8 cellular contexts compared by ENCODE assay signal in genomic region chr2:111100765-111101162, GRCh38. TPM values are rescaled to one million over a fixed set of nuclear protein-coding genes. Genes with fewer than 3 reads are reported as not detected.
DNase-seq lines count a peak whose midpoint lies in the region; ATAC-seq, FAIRE-seq and TF ChIP-seq lines count a peak whose summit lies in the region.

No MANE protein-coding gene starts in this region.

- no peak overlapping the region for H3K4me3 ChIP-seq in CD4-positive, CD25-positive, alpha-beta regulatory T cell (ENCODE audit: low read depth, low read length)
- H3K4me3 ChIP-seq in ascending aorta = no peak overlapping the region

- H3K27me3 ChIP-seq in CD4-positive, CD25-positive, alpha-beta regulatory T cell (ENCODE audit: control insufficient read depth, insufficient read depth, low read length) = peaks cover 7% of the 10 kb centered on the region
- H3K27me3 ChIP-seq in ascending aorta = no peaks in the 10 kb centered on the region

- peak in 1 of 3 donors; percentile 50 for DNase-seq in CD4-positive, CD25-positive, alpha-beta regulatory T cell
- DNase-seq in GM19239 (ENCODE audit: insufficient read length, low spot score) (no peak), ascending aorta (ENCODE audit: low spot score in 2 of 2) (no peak), NCI-H345 (lab: John Stamatoyannopoulos, UW) (no peak), hepatic stellate cell (ENCODE audit: low spot score) (no peak), LoVo (ENCODE audit: low spot score) (no peak)
- DNase-seq in activated T-helper 1 cell treated with anti-CD3 and anti-CD28 coated beads, Interleukin-12 subunit alpha, Interleukin-12 subunit beta, Interleukin-2, Interleukin-4 antibody, amounts not matched to agents 30 ng/mL and 10 ng/mL and 1 ng/mL, durations not matched to agents 14 hours and 24 hours and 36 hours (ENCODE audit: low spot score) = no peak

- TF ChIP-seq CTCF in ascending aorta (IDR thresholded peaks at IDR 0.05) = no peak

- peak; percentile 58 to 59 for ATAC-seq in CD4-positive, CD25-positive, alpha-beta regulatory T cell (ENCODE audit: low read depth in 2 of 2)
- peak; percentile 87 for ATAC-seq in HG03342 (IDR thresholded peaks at IDR 0.05; ENCODE audit: unreplicated experiment)

- FAIRE-seq in GM19239 (lab: Jason Lieb, UNC) = peak; percentile 95

- peaks cover 43% of the 10 kb centered on the region for H3K27me3 Mint-ChIP-seq in CD4-positive, CD25-positive, alpha-beta regulatory T cell
- peaks cover 41% of the 10 kb centered on the region for H3K27me3 Mint-ChIP-seq in activated T-helper 1 cell treated with anti-CD3 and anti-CD28 coated beads, Interleukin-12 subunit alpha, Interleukin-12 subunit beta, Interleukin-2, Interleukin-4 antibody, amounts not matched to agents 30 ng/mL and 10 ng/mL and 1 ng/mL, durations not matched to agents 14 hours and 24 hours and 36 hours (ENCODE audit: insufficient read depth)

- peak overlapping the region in 1 of 3 donors; percentile 83 for H3K27ac Mint-ChIP-seq in CD4-positive, CD25-positive, alpha-beta regulatory T cell
- peak overlapping the region; percentile 10 for H3K27ac Mint-ChIP-seq in activated T-helper 1 cell treated with anti-CD3 and anti-CD28 coated beads, Interleukin-12 subunit alpha, Interleukin-12 subunit beta, Interleukin-2, Interleukin-4 antibody, amounts not matched to agents 30 ng/mL and 10 ng/mL and 1 ng/mL, durations not matched to agents 14 hours and 24 hours and 36 hours

- H3K9me3 ChIP-seq in CD4-positive, CD25-positive, alpha-beta regulatory T cell (ENCODE audit: control insufficient read depth in 2 of 2, low read length in 2 of 2) = no peaks in the 10 kb centered on the region
- H3K9me3 ChIP-seq in ascending aorta = no peaks in the 10 kb centered on the region

- H3K4me1 Mint-ChIP-seq in CD4-positive, CD25-positive, alpha-beta regulatory T cell = peaks cover 0 to 7% (median 3%) of the 10 kb centered on the region in 4 donors
- peaks cover 15% of the 10 kb centered on the region for H3K4me1 Mint-ChIP-seq in activated T-helper 1 cell treated with anti-CD3 and anti-CD28 coated beads, Interleukin-12 subunit alpha, Interleukin-12 subunit beta, Interleukin-2, Interleukin-4 antibody, amounts not matched to agents 30 ng/mL and 10 ng/mL and 1 ng/mL, durations not matched to agents 14 hours and 24 hours and 36 hours (ENCODE audit: low read depth)

- no peaks in the 10 kb centered on the region for H3K36me3 Mint-ChIP-seq in CD4-positive, CD25-positive, alpha-beta regulatory T cell
- H3K36me3 Mint-ChIP-seq in activated T-helper 1 cell treated with anti-CD3 and anti-CD28 coated beads, Interleukin-12 subunit alpha, Interleukin-12 subunit beta, Interleukin-2, Interleukin-4 antibody, amounts not matched to agents 30 ng/mL and 10 ng/mL and 1 ng/mL, durations not matched to agents 14 hours and 24 hours and 36 hours (ENCODE audit: low read depth) = no peaks in the 10 kb centered on the region

- H3K4me3 Mint-ChIP-seq in CD4-positive, CD25-positive, alpha-beta regulatory T cell = no peak overlapping the region
- H3K4me3 Mint-ChIP-seq in activated T-helper 1 cell treated with anti-CD3 and anti-CD28 coated beads, Interleukin-12 subunit alpha, Interleukin-12 subunit beta, Interleukin-2, Interleukin-4 antibody, amounts not matched to agents 30 ng/mL and 10 ng/mL and 1 ng/mL, durations not matched to agents 14 hours and 24 hours and 36 hours = no peak overlapping the region

- no peaks in the 10 kb centered on the region for H3K9me3 Mint-ChIP-seq in CD4-positive, CD25-positive, alpha-beta regulatory T cell
- H3K9me3 Mint-ChIP-seq in activated T-helper 1 cell treated with anti-CD3 and anti-CD28 coated beads, Interleukin-12 subunit alpha, Interleukin-12 subunit beta, Interleukin-2, Interleukin-4 antibody, amounts not matched to agents 30 ng/mL and 10 ng/mL and 1 ng/mL, durations not matched to agents 14 hours and 24 hours and 36 hours = peaks cover 10% of the 10 kb centered on the region

- intact Hi-C loops in activated T-helper 1 cell treated with anti-CD3 and anti-CD28 coated beads, Interleukin-12 subunit alpha, Interleukin-12 subunit beta, Interleukin-2, Interleukin-4 antibody, amounts not matched to agents 30 ng/mL and 10 ng/mL and 1 ng/mL, durations not matched to agents 14 hours and 24 hours and 36 hours (cut with micrococcal nuclease) = no loop called here
- intact Hi-C loops in ascending aorta (cut with DNase I) = no loop called here

- H3K36me3 ChIP-seq in CD4-positive, CD25-positive, alpha-beta regulatory T cell (ENCODE audit: control insufficient read depth, insufficient read depth, low read length) = no peaks in the 10 kb centered on the region
- H3K36me3 ChIP-seq in ascending aorta = no peaks in the 10 kb centered on the region

- no peak overlapping the region for H3K27ac ChIP-seq in CD4-positive, CD25-positive, alpha-beta regulatory T cell (ENCODE audit: insufficient read depth, low read length, poor library complexity, severe bottlenecking)
- no peak overlapping the region for H3K27ac ChIP-seq in ascending aorta

- no peaks in the 10 kb centered on the region for H3K4me1 ChIP-seq in CD4-positive, CD25-positive, alpha-beta regulatory T cell (ENCODE audit: control insufficient read depth, insufficient read depth, low read length, poor library complexity, severe bottlenecking)
- no peaks in the 10 kb centered on the region for H3K4me1 ChIP-seq in ascending aorta

RNA-seq across cellular contexts. Expression of gene BCL2L11, which starts 19.9 kb away (rescaled TPM):
- total RNA-seq in CD4-positive, CD25-positive, alpha-beta regulatory T cell = 96.0 TPM
- polyA plus RNA-seq in CD4-positive, CD25-positive, alpha-beta regulatory T cell = 10 to 100 TPM; 18.0 to 35.2 (median 28.0) TPM
- total RNA-seq in activated T-helper 1 cell treated with anti-CD3 and anti-CD28 coated beads, Interleukin-12 subunit alpha, Interleukin-12 subunit beta, Interleukin-2, Interleukin-4 antibody, amounts not matched to agents 30 ng/mL and 10 ng/mL and 1 ng/mL, durations not matched to agents 14 hours and 24 hours and 36 hours = 335 and 347 TPM in 2 replicates
- 3.5 TPM for total RNA-seq in ascending aorta

Comparison
In these comparisons a context has a peak if more than half of its experiments do, and no peak if none do; other contexts are left out.
1. RNA of gene BCL2L11, which starts 19.9 kb away (total RNA-seq): 335 to 347 TPM in activated T-helper 1 cell treated with anti-CD3 and anti-CD28 coated beads, Interleukin-12 subunit alpha, Interleukin-12 subunit beta, Interleukin-2, Interleukin-4 antibody, amounts not matched to agents 30 ng/mL and 10 ng/mL and 1 ng/mL, durations not matched to agents 14 hours and 24 hours and 36 hours and 96.0 TPM in CD4-positive, CD25-positive, alpha-beta regulatory T cell (single experiment); 3.5 TPM in ascending aorta (single experiment); every median in the first group is over 10 times any median in the second.